In the genomic region with DNA sequence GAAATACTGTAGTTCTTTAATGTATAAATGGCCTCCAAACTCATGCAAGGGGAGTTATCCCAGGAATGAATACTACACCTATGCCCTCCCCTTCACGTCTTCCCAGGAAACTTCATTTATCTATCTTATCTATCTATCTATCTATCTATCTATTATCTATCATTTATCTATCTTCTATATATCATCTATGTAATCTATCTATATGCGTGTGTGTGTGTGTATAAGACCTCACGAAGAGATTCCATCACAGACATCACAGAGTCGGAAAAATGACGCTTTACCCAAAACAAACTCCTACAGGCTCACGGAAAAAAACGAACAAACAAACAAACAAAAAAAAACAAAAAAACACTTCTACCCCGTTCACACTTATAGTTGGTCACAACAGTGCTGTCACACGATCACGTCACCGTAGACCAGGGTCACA, we compare ENCODE assay signal across 8 cellular contexts. TPM values are rescaled to one million over a fixed set of nuclear protein-coding genes. Genes with fewer than 3 reads are reported as not detected.
DNase-seq lines count a peak whose midpoint lies in the region; ATAC-seq and TF ChIP-seq lines count a peak whose summit lies in the region.

No MANE protein-coding gene starts in this region.

- no peaks in the 10 kb centered on the region for H3K9me2 ChIP-seq in Karpas-422 (replicated peaks; ENCODE audit: insufficient read depth, low read length)

- H3K36me3 ChIP-seq in Karpas-422 (ENCODE audit: insufficient read depth, low read length), result peaks cover 72% of the 10 kb centered on the region

- H3K9me3 ChIP-seq in AG04450 (ENCODE audit: control insufficient read depth, insufficient read depth, low read length), result peaks cover 33% of the 10 kb centered on the region
- peaks cover 27% of the 10 kb centered on the region for H3K9me3 ChIP-seq in Karpas-422 (ENCODE audit: low read length)

- H4K20me1 ChIP-seq in Karpas-422 (ENCODE audit: insufficient read depth, low read depth, low read length), result no peaks in the 10 kb centered on the region

- H3K9ac ChIP-seq in Karpas-422 (ENCODE audit: low read length), result peak overlapping the region; percentile 83

- H3K27me3 ChIP-seq in AG04450 (ENCODE audit: control insufficient read depth, insufficient read depth, low read length), result no peaks in the 10 kb centered on the region
- H3K27me3 ChIP-seq in Karpas-422 (ENCODE audit: low read length), result no peaks in the 10 kb centered on the region

- ATAC-seq in natural killer cell, result no peak
- ATAC-seq in HG03175 (IDR thresholded peaks at IDR 0.05; ENCODE audit: unreplicated experiment), result no peak

- H3K9me3 Mint-ChIP-seq in dendritic cell treated with granulocyte-macrophage colony-stimulating factor and Interleukin-4, amounts not matched to agents 40 ng/mL and 50 ng/mL, for 4 days, result peaks cover 55% of the 10 kb centered on the region
- no peaks in the 10 kb centered on the region for H3K9me3 Mint-ChIP-seq in natural killer cell

- H3K27ac ChIP-seq in AG04450 (ENCODE audit: low read depth, low read length) (peak overlapping the region; percentile 65), Karpas-422 (ENCODE audit: low read length) (peak overlapping the region; percentile 39; the same call in 1 of the 2 replicates)

- peaks cover 84% of the 10 kb centered on the region for H3K79me2 ChIP-seq in Karpas-422 (ENCODE audit: low read length)

- peak overlapping the region; percentile 86 for H2AFZ ChIP-seq in Karpas-422 (ENCODE audit: low read length)

- peak overlapping the region; percentile 96 for H3K4me3 Mint-ChIP-seq in dendritic cell treated with granulocyte-macrophage colony-stimulating factor and Interleukin-4, amounts not matched to agents 40 ng/mL and 50 ng/mL, for 4 days
- H3K4me3 Mint-ChIP-seq in natural killer cell, result peak overlapping the region; percentile 89

- POLR2A ChIA-PET in AG04450 (lab: Yijun Ruan, JAX), result interaction anchor here (0.6 to 2.6 kb wide), 4 partner anchors 33 to 91 kb away, joined by 8 to 9 read pairs (median 8); a partner anchor contains a TSS

- H3K4me1 ChIP-seq in Karpas-422 (ENCODE audit: low read length), result peaks cover 17% of the 10 kb centered on the region

- CTCF ChIA-PET in AG04450 (lab: Charles Lee), result no interaction called here

- peaks cover 31% of the 10 kb centered on the region for H3K4me1 Mint-ChIP-seq in dendritic cell treated with granulocyte-macrophage colony-stimulating factor and Interleukin-4, amounts not matched to agents 40 ng/mL and 50 ng/mL, for 4 days (ENCODE audit: low read depth)
- peaks cover 36 to 41% of the 10 kb centered on the region in 2 donors for H3K4me1 Mint-ChIP-seq in natural killer cell

- peak overlapping the region; percentile 96 for H3K27ac Mint-ChIP-seq in dendritic cell treated with granulocyte-macrophage colony-stimulating factor and Interleukin-4, amounts not matched to agents 40 ng/mL and 50 ng/mL, for 4 days
- peak overlapping the region; percentile 91 to 100 for H3K27ac Mint-ChIP-seq in natural killer cell

- H3K27me3 Mint-ChIP-seq in dendritic cell treated with granulocyte-macrophage colony-stimulating factor and Interleukin-4, amounts not matched to agents 40 ng/mL and 50 ng/mL, for 4 days, result no peaks in the 10 kb centered on the region
- H3K27me3 Mint-ChIP-seq in natural killer cell (ENCODE audit: low read depth in 2 of 2), result no peaks in the 10 kb centered on the region

- TF ChIP-seq CTCF in AG04450 (IDR thresholded peaks at IDR 0.05; ENCODE audit: low read depth, low read length) (no peak), natural killer cell (IDR thresholded peaks at IDR 0.05) (no peak)

- H3K36me3 Mint-ChIP-seq in dendritic cell treated with granulocyte-macrophage colony-stimulating factor and Interleukin-4, amounts not matched to agents 40 ng/mL and 50 ng/mL, for 4 days (ENCODE audit: low read depth), result peaks cover 93% of the 10 kb centered on the region
- H3K36me3 Mint-ChIP-seq in natural killer cell, result peaks cover 7% of the 10 kb centered on the region

- H3K4me2 ChIP-seq in Karpas-422 (ENCODE audit: low read depth, low read length, poor library complexity, severe bottlenecking), result peak overlapping the region; percentile 72

- DNase-seq in AG04450 (ENCODE audit: low read depth, low spot score) (no peak), Karpas-422 (no peak), natural killer cell (no peak), NCI-H345 (lab: John Stamatoyannopoulos, UW) (no peak), islet precursor cell (no peak), Kasumi-1 (lab: John Stamatoyannopoulos, UW) (no peak)

- intact Hi-C loops in dendritic cell treated with granulocyte-macrophage colony-stimulating factor and Interleukin-4, amounts not matched to agents 40 ng/mL and 50 ng/mL, for 4 days (cut with micrococcal nuclease), result loop anchor here (1.0 to 10.0 kb wide), 5 partner anchors 32 to 358 kb away; a partner anchor contains a TSS
- intact Hi-C loops in natural killer cell (cut with micrococcal nuclease), result loop anchor here (1.0 kb wide), 4 partner anchors 33 to 94 kb away; a partner anchor contains a TSS

- H3K4me3 ChIP-seq in AG04450 (ENCODE audit: low read depth, low read length) (peak overlapping the region; percentile 99), Karpas-422 (ENCODE audit: low read length) (peak overlapping the region; percentile 94)

RNA-seq across cellular contexts. Expression of a gene that starts 0.5 kb away (rescaled TPM):
- 5.2 and 7.6 TPM in 2 replicates for polyA plus RNA-seq in AG04450 (2011; rRNA removed)
- 8.3 TPM in 2 replicates for polyA minus RNA-seq in AG04450 (2011; rRNA and poly(A)+ RNA removed)
- total RNA-seq in Karpas-422 (2014; rRNA removed; shearing (Covaris generic); ENCODE audit: low replicate concordance), result 12.2 and 23.1 TPM in 2 replicates
- 10 to 100 TPM; 23.5 to 36.4 (median 29.2) TPM for total RNA-seq in natural killer cell

RNA-seq across cellular contexts. Expression of a gene that starts 32.5 kb away (rescaled TPM):
- 2.0 and 2.2 TPM in 2 replicates for polyA plus RNA-seq in AG04450 (2011; rRNA removed)
- 2.4 and 4.4 TPM in 2 replicates for polyA minus RNA-seq in AG04450 (2011; rRNA and poly(A)+ RNA removed)
- total RNA-seq in Karpas-422 (2014; rRNA removed; shearing (Covaris generic); ENCODE audit: low replicate concordance), result 2.9 and 6.1 TPM in 2 replicates
- total RNA-seq in natural killer cell, result 1 to 10 TPM; 3.2 to 8.1 (median 4.2) TPM

RNA-seq across cellular contexts. Expression of a gene that starts 44.5 kb away (rescaled TPM):
- 10.5 and 14.7 TPM in 2 replicates for polyA plus RNA-seq in AG04450 (2011; rRNA removed)
- polyA minus RNA-seq in AG04450 (2011; rRNA and poly(A)+ RNA removed), result 21.3 and 28.5 TPM in 2 replicates
- 9.6 and 31.6 TPM in 2 replicates for total RNA-seq in Karpas-422 (2014; rRNA removed; shearing (Covaris generic); ENCODE audit: low replicate concordance)
- total RNA-seq in natural killer cell, result 1 to 10 TPM; 8.0 to 9.4 (median 8.4) TPM
